8 cellular contexts compared by ENCODE assay signal in genomic region chr5:78649220-78649700, GRCh38. TPM values are rescaled to one million over a fixed set of nuclear protein-coding genes. Genes with fewer than 3 reads are reported as not detected.
DNase-seq lines count a peak whose midpoint lies in the region; TF ChIP-seq lines count a peak whose summit lies in the region.

No MANE protein-coding gene starts in this region.

- no peaks in the 10 kb centered on the region for H3K36me3 ChIP-seq in Karpas-422 (ENCODE audit: insufficient read depth, low read length)
- peaks cover 0 to 5% of the 10 kb centered on the region in 2 donors for H3K36me3 ChIP-seq in muscle layer of duodenum (ENCODE audit: control insufficient read depth in 1 of 2, insufficient read depth in 2 of 2, low read length in 2 of 2)

- DNase-seq in AG20443 (ENCODE audit: low spot score): peak; percentile 30
- no peak for DNase-seq in Karpas-422
- DNase-seq in dorsolateral prefrontal cortex: no peak
- no peak for DNase-seq in DMS79 treated with DMSO at 0.1 percent for 48 hours (lab: John Stamatoyannopoulos, UW)
- DNase-seq in dedifferentiated amniotic fluid mesenchymal stem cell (ENCODE audit: extremely low spot score): no peak
- no peak for DNase-seq in ureter (ENCODE audit: low spot score)
- DNase-seq in activated T-cell treated with anti-CD3 and anti-CD28 coated beads, Interleukin-2, amount 50 U/mL, for 1 hour: no peak

- H3K27ac ChIP-seq in Karpas-422 (ENCODE audit: low read length): no peak overlapping the region
- H3K27ac ChIP-seq in dorsolateral prefrontal cortex: peak overlapping the region in 55 of 59 donors; percentile 13 to 96 (median 86)
- peak overlapping the region; percentile 70 for H3K27ac ChIP-seq in muscle layer of duodenum (ENCODE audit: low read length)

- H3K4me3 ChIP-seq in Karpas-422 (ENCODE audit: low read length) (no peak overlapping the region), dorsolateral prefrontal cortex (peak overlapping the region; percentile 50 to 89 (median 76)), muscle layer of duodenum (ENCODE audit: low read depth in 1 of 2, low read length in 2 of 2) (peak overlapping the region; percentile 35 to 77)

- H3K9ac ChIP-seq in Karpas-422 (ENCODE audit: low read length): no peak overlapping the region

- peak overlapping the region; percentile 23 for H3K4me2 ChIP-seq in Karpas-422 (ENCODE audit: low read depth, low read length, poor library complexity, severe bottlenecking)

- peaks cover 10% of the 10 kb centered on the region for H3K4me1 ChIP-seq in Karpas-422 (ENCODE audit: low read length)
- H3K4me1 ChIP-seq in muscle layer of duodenum (ENCODE audit: control insufficient read depth in 1 of 2, insufficient read depth in 2 of 2, low read length in 2 of 2): peaks cover 4 to 25% of the 10 kb centered on the region in 2 donors

- H3K27me3 ChIP-seq in Karpas-422 (ENCODE audit: low read length): no peaks in the 10 kb centered on the region
- H3K27me3 ChIP-seq in dorsolateral prefrontal cortex: no peaks in the 10 kb centered on the region
- H3K27me3 ChIP-seq in muscle layer of duodenum (ENCODE audit: low read depth, low read length): no peaks in the 10 kb centered on the region

- H3K9me3 ChIP-seq in Karpas-422 (ENCODE audit: low read length) (no peaks in the 10 kb centered on the region), muscle layer of duodenum (ENCODE audit: control insufficient read depth in 1 of 2, low read length in 2 of 2) (no peaks in the 10 kb centered on the region)

- peak in 2 of 56 donors; percentile 3 to 9 for TF ChIP-seq CTCF in dorsolateral prefrontal cortex (IDR thresholded peaks at IDR 0.05 in 54 of 56, conservative IDR thresholded peaks at IDR 0.05 in 2 of 56; ENCODE audit: low read depth in 1 of 56, partially characterized antibody in 56 of 56)

- H3K79me2 ChIP-seq in Karpas-422 (ENCODE audit: low read length): no peaks in the 10 kb centered on the region

- H3K9me2 ChIP-seq in Karpas-422 (replicated peaks; ENCODE audit: insufficient read depth, low read length): no peaks in the 10 kb centered on the region

- intact Hi-C loops in dorsolateral prefrontal cortex (cut with DNase I): loop anchor here in 1 of 2 donors (10.0 kb wide), 1 partner anchor 336 kb away; the partner anchor contains the start of gene ARSB

- H2AFZ ChIP-seq in Karpas-422 (ENCODE audit: low read length): no peak overlapping the region

- H4K20me1 ChIP-seq in Karpas-422 (ENCODE audit: insufficient read depth, low read depth, low read length): no peaks in the 10 kb centered on the region

RNA-seq across cellular contexts. Expression of gene LHFPL2, which starts 0.7 kb away (rescaled TPM):
- total RNA-seq in Karpas-422 (2014; rRNA removed; shearing (Covaris generic); ENCODE audit: low replicate concordance): 4.7 and 4.8 TPM in 2 replicates
- total RNA-seq in dorsolateral prefrontal cortex (10 to 100 TPM in 118 of 120 experiments, 1 to 10 TPM in 2; 8.2 to 40.9 (median 18.7) TPM), ureter (33.3 TPM)
